ENCODE assay signal across 8 cellular contexts in the genomic region with DNA sequence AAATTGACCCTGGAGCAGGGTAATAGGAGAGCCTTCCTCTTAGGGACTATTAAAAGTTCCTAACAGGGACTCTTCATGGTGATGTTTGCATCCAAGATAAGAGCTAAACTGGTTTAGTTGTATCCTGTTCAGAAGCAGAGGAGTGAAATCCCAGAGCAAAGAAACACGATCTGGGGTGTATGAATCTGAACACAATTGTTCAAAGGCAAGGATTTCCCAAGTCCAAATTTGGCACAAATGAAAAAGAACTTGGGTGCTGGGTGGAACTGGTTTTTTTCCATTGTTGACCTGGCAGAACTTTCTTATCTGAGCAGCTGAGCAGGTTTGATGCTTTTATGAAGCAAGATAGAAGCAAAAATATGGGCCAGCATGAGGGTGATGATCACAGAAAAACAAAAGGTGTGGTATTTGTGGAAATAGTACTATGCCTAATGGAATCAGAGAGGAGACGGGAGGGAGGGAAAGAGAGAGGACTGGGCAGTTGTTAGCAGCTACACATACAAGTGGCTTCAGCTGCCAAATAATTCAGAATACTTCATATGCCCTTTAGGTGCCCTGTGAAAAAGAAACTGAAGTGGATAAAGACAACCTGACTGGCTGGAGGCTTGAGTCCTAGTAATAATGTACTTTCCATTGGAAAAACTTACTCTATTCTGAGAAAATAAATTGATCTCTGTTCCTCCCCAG. TPM values are rescaled to one million over a fixed set of nuclear protein-coding genes. Genes with fewer than 3 reads are reported as not detected.
DNase-seq lines count a peak whose midpoint lies in the region; TF ChIP-seq lines count a peak whose summit lies in the region.

No MANE protein-coding gene starts in this region.

- in situ Hi-C loops in ACHN (cut with HindIII; ENCODE audit: low pct_ligation_motif_present, low pct_unique_long_range_greater_than_20kb, low sequenced_read_pairs), result no loop called here

- H3K9ac ChIP-seq in endocrine pancreas (ENCODE audit: control insufficient read depth, insufficient read depth, low read length), result peak overlapping the region; percentile 12

- H3K4me3 ChIP-seq in endocrine pancreas (ENCODE audit: control insufficient read depth, insufficient read depth, low read length) (peak overlapping the region; percentile 7), osteoblast (ENCODE audit: insufficient read depth, low read length) (peak overlapping the region; percentile 41)

- H3K27me3 ChIP-seq in endocrine pancreas (ENCODE audit: control insufficient read depth, insufficient read depth, low read length) (no peaks in the 10 kb centered on the region), osteoblast (ENCODE audit: insufficient read depth, low read length) (no peaks in the 10 kb centered on the region)

- H3K4me1 ChIP-seq in endocrine pancreas (ENCODE audit: control insufficient read depth, insufficient read depth, low read length), result peaks cover 37% of the 10 kb centered on the region
- H3K4me1 ChIP-seq in osteoblast (ENCODE audit: insufficient read depth, low read length), result peaks cover 55% of the 10 kb centered on the region

- peak overlapping the region; percentile 80 for H3K4me2 ChIP-seq in osteoblast (ENCODE audit: insufficient read depth, low read length)

- H4K20me1 ChIP-seq in osteoblast (ENCODE audit: insufficient read depth, low read length), result no peaks in the 10 kb centered on the region

- peaks cover 42% of the 10 kb centered on the region for H3K79me2 ChIP-seq in osteoblast (ENCODE audit: insufficient read depth, low read length)

- DNase-seq in DMS53 (lab: John Stamatoyannopoulos, UW) (peak; percentile 49), DMS53 treated with DMSO at 0.1 percent for 48 hours (lab: John Stamatoyannopoulos, UW; ENCODE audit: unreplicated experiment) (no peak), NCI-H2196 treated with DMSO at 0.1 percent for 48 hours (lab: John Stamatoyannopoulos, UW; ENCODE audit: unreplicated experiment) (peak; percentile 47), osteoblast (ENCODE audit: insufficient read length, low spot score, missing footprints) (peak; percentile 88), ACHN (no peak), HuH-7.5 (ENCODE audit: low spot score) (no peak), NCI-H1105 (lab: John Stamatoyannopoulos, UW) (no peak)

- peak overlapping the region; percentile 90 for H3K27ac ChIP-seq in osteoblast (ENCODE audit: low read depth, low read length)

- TF ChIP-seq CTCF in osteoblast (IDR thresholded peaks at IDR 0.05; ENCODE audit: extremely low read depth, low read depth, low read length), result no peak

- H3K36me3 ChIP-seq in endocrine pancreas (ENCODE audit: control insufficient read depth, insufficient read depth, low read length), result no peaks in the 10 kb centered on the region
- no peaks in the 10 kb centered on the region for H3K36me3 ChIP-seq in osteoblast (ENCODE audit: insufficient read depth, low read length)

- no peaks in the 10 kb centered on the region for H3K9me3 ChIP-seq in endocrine pancreas (ENCODE audit: control insufficient read depth, low read length)
- no peaks in the 10 kb centered on the region for H3K9me3 ChIP-seq in osteoblast (ENCODE audit: low read depth, low read length)

- H2AFZ ChIP-seq in osteoblast (ENCODE audit: low read length), result peak overlapping the region; percentile 80

RNA-seq across cellular contexts. Expression of a gene that starts 6.1 kb away (rescaled TPM):
- 6.5 and 9.4 TPM in 2 replicates for total RNA-seq in osteoblast

RNA-seq across cellular contexts. Expression of a gene that starts 28.6 kb away (rescaled TPM):
- total RNA-seq in osteoblast, result not detected in 2 replicates

RNA-seq across cellular contexts. Expression of a gene that starts 40.8 kb away (rescaled TPM):
- 14.5 and 18.0 TPM in 2 replicates for total RNA-seq in osteoblast

RNA-seq across cellular contexts. Expression of a gene that starts 41.0 kb away (rescaled TPM):
- under 0.01 and 0.36 TPM in 2 replicates for total RNA-seq in osteoblast

RNA-seq across cellular contexts. Expression of a gene that starts 57.1 kb away (rescaled TPM):
- total RNA-seq in osteoblast, result 231 and 259 TPM in 2 replicates

Comparison
In these comparisons a context has a peak if more than half of its experiments do, and no peak if none do; other contexts are left out.
1. DNase-seq: peak in DMS53 (single experiment), NCI-H2196 treated with DMSO at 0.1 percent for 48 hours (single experiment) and osteoblast (single experiment); none in DMS53 treated with DMSO at 0.1 percent for 48 hours (single experiment), ACHN (single experiment), HuH-7.5 (single experiment) and NCI-H1105 (single experiment).